ENCODE assay signal across 1 cellular context in genomic region chr2:3595985-3596384, GRCh38.
TF ChIP-seq lines count a peak whose summit lies in the region.

No MANE protein-coding gene starts in this region.

TF ChIP-seq in K562, 482 proteins besides CTCF, POLR2A, EP300 and RAD21 (continued from another document):
- TF ChIP-seq E2F6 (IDR thresholded peaks at IDR 0.05; ENCODE audit: borderline replicate concordance in 1 of 2, extremely low read depth in 1 of 2, insufficient read depth in 1 of 2, insufficient read length in 1 of 2, low read depth in 1 of 2, low read length in 1 of 2, poor library complexity in 1 of 2, severe bottlenecking in 1 of 2) (peak in 1 of 2 experiments; percentile 32), CREB3 (tag; conservative IDR thresholded peaks at IDR 0.05; ENCODE audit: low read depth) (no peak), NFE2 (IDR thresholded peaks at IDR 0.05; ENCODE audit: low read depth) (peak; percentile 58), PHF21A (IDR thresholded peaks at IDR 0.05; ENCODE audit: borderline replicate concordance, low read depth) (no peak), ZEB2 (IDR thresholded peaks at IDR 0.05) (no peak), UBTF (IDR thresholded peaks at IDR 0.05; ENCODE audit: borderline replicate concordance in 1 of 2, low read depth in 2 of 2, low read length in 2 of 2) (0 out of 4 replicates have a peak, but pooled peaks of 1 of the 2 experiments have one; percentile 27), SP1 (CRISPR knock-in tag; IDR thresholded peaks at IDR 0.05) (no peak), MYC (IDR thresholded peaks at IDR 0.05; ENCODE audit: low read depth, low read length) (0 out of 2 replicates have a peak, but pooled peaks have one; percentile 10), MYC (CRISPR knock-in tag; IDR thresholded peaks at IDR 0.05; ENCODE audit: borderline replicate concordance, low read depth) (no peak), CTBP1 (IDR thresholded peaks at IDR 0.05; ENCODE audit: borderline replicate concordance) (0 out of 2 replicates have a peak, but pooled peaks have one; percentile 10), SMARCA4 (IDR thresholded peaks at IDR 0.05) (0 out of 2 replicates have a peak, but pooled peaks have one; percentile 12)
